In genomic region chr12:106581543-106582263, GRCh38 we compare ENCODE assay signal across 10 cellular contexts. TPM values are rescaled to one million over a fixed set of nuclear protein-coding genes. Genes with fewer than 3 reads are reported as not detected.
DNase-seq lines count a peak whose midpoint lies in the region; ATAC-seq and TF ChIP-seq lines count a peak whose summit lies in the region.
"Had no signal": no experiment of that assay in that cellular context is flagged by ENCODE, and none has a peak within 500 bp of the region (broad histone marks: within the 10 kb centered on the region; RNA-seq: fewer than 3 reads in every experiment).

No MANE protein-coding gene starts in this region.

- intact Hi-C loops in left ventricle myocardium superior (cut with micrococcal nuclease): no loop called here
- intact Hi-C loops in lower leg skin (cut with DNase I; ENCODE audit: low total_unique reads): no loop called here

- H3K4me3 Mint-ChIP-seq in T-cell: peak overlapping the region; percentile 53 to 76 (median 69)

- no peak for ATAC-seq in T-cell (replicated peaks in 1 of 4)
- ATAC-seq in left ventricle myocardium superior: peak; percentile 67
- ATAC-seq in HG02973 (IDR thresholded peaks at IDR 0.05; ENCODE audit: unreplicated experiment): no peak

- H3K27ac Mint-ChIP-seq in T-cell: no peak overlapping the region

- TF ChIP-seq CTCF in lower leg skin (IDR thresholded peaks at IDR 0.05): no peak

- no peaks in the 10 kb centered on the region for H3K36me3 Mint-ChIP-seq in T-cell

- WGBS in lower leg skin, 2 donors: 3 to 4% methylated on average over 21 to 49 of the region's 52 CpGs

- peaks cover 68 to 82% of the 10 kb centered on the region in 2 donors for H3K27me3 Mint-ChIP-seq in T-cell

- H3K9me3 Mint-ChIP-seq in T-cell: no peaks in the 10 kb centered on the region

- TF ChIP-seq POLR2A in lower leg skin (IDR thresholded peaks at IDR 0.05): no peak

- POLR2A ChIA-PET in T-cell (lab: Charles Lee): no interaction called here

- CTCF ChIA-PET in T-cell (lab: Charles Lee): interaction anchor here in 1 of 2 donors (0.7 kb wide), 1 partner anchor 313 kb away, joined by 4 read pairs; no protein-coding TSS in a partner anchor

- no peak overlapping the region for H3K4me3 ChIP-seq in lower leg skin (ENCODE audit: low read depth, poor library complexity, severe bottlenecking)

- peaks cover 23 to 42% (median 38%) of the 10 kb centered on the region in 3 donors for H3K4me1 Mint-ChIP-seq in T-cell

- DNase-seq in NCI-H1417 (lab: John Stamatoyannopoulos, UW): peak in 2 of 3 experiments; percentile 44 to 46
- no peak for DNase-seq in NCI-H1417 treated with DMSO at 0.1 percent for 48 hours (lab: John Stamatoyannopoulos, UW)
- no peak for DNase-seq in T-cell
- peak; percentile 54 for DNase-seq in left ventricle myocardium superior
- peak; percentile 45 for DNase-seq in retina
- DNase-seq in lower leg skin (ENCODE audit: low spot score in 2 of 2): no peak
- no peak for DNase-seq in activated CD4-positive, alpha-beta T cell treated with anti-CD3 and anti-CD28 coated beads for 4 hours

RNA-seq across cellular contexts. Expression of gene RFX4, which starts 1.1 kb away (rescaled TPM):
- total RNA-seq in T-cell: not detected
- total RNA-seq in left ventricle myocardium superior: not detected
- not detected for total RNA-seq in lower leg skin
- total RNA-seq: bronchial epithelial cell; T-helper 1 cell treated with Interleukin-12 subunit alpha and Interleukin-12 subunit beta and Interleukin-4 antibody, amounts not matched to agents 30 ng/mL and 1 ng/mL, for 36 hours had no signal

Comparison
In these comparisons a context has a peak if more than half of its experiments do, and no peak if none do; other contexts are left out.
1. DNase-seq: peak in NCI-H1417 (2 of 3), left ventricle myocardium superior (single experiment) and retina (single experiment); none in NCI-H1417 treated with DMSO at 0.1 percent for 48 hours (single experiment), T-cell (0 of 34), lower leg skin (0 of 2) and activated CD4-positive, alpha-beta T cell treated with anti-CD3 and anti-CD28 coated beads for 4 hours (0 of 2).